Comparison of ENCODE assay signal across 19 cellular contexts in the genomic region with DNA sequence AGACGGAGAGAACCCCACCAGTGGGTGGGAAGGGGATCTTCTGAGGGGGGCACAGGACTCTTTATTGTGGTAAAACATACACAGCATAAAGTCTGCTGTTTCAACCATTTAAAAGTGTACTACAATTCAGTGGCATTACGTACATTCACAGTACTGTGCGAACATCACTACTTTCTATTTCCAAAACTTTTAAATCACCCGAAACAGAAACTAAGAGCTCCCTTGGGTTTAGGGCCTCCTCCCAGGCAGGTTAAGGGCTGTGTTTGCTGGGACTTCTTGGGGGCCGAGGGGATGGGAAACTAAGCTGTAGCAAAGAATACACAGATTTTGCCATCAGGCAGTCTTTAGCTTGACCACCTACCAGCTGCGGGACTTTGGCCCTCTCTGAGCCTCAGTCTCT.
A peak's percentile ranks its signal among the peaks of the same experiment; 100 is the strongest.
DNase-seq lines count a peak whose midpoint lies in the region; ATAC-seq, FAIRE-seq and TF ChIP-seq lines count a peak whose summit lies in the region.
"Had no signal": no experiment of that assay in that cellular context is flagged by ENCODE, and none has a peak within 500 bp of the region (broad histone marks: within the 10 kb centered on the region; RNA-seq: fewer than 3 reads in every experiment).

No MANE protein-coding gene starts in this region.

- H2AFZ ChIP-seq in GM23338 = no peak overlapping the region

- in situ Hi-C loops in KBM-7 (cut with MboI; ENCODE audit: low pct_unique_long_range_greater_than_20kb, low sequenced_read_pairs) = no loop called here

- no peaks in the 10 kb centered on the region for H3K27me3 Mint-ChIP-seq in activated CD8-positive, alpha-beta memory T cell treated with anti-CD3 and anti-CD28 coated beads, Interleukin-2, amount 10 ng/mL, durations not matched to agents 7 days and 5 days
- peaks cover 15% of the 10 kb centered on the region for H3K27me3 Mint-ChIP-seq in GM23338 (ENCODE audit: insufficient read depth, low read depth, poor library complexity)
- no peaks in the 10 kb centered on the region for H3K27me3 Mint-ChIP-seq in stimulated activated naive B cell treated with anti-CD40 and anti-IgM and Interleukin-4, amounts not matched to agents 10 μg/mL and 1 μg/mL and 100 μg/mL, for 72 hours
- H3K27me3 Mint-ChIP-seq: activated naive CD4-positive, alpha-beta T cell treated with anti-CD3 and anti-CD28 coated beads, Interleukin-2, amount 50 U/mL, for 24 hours; brain; naive thymus-derived CD4-positive, alpha-beta T cell; stimulated activated naive CD8-positive, alpha-beta T cell treated with anti-CD3 and anti-CD28 coated beads, Interleukin-15, Interleukin-2, amounts not matched to agents 100 ng/mL and 50 ng/mL, for 24 hours had no signal

- H3K27ac Mint-ChIP-seq in activated CD8-positive, alpha-beta memory T cell treated with anti-CD3 and anti-CD28 coated beads, Interleukin-2, amount 10 ng/mL, durations not matched to agents 7 days and 5 days = peak overlapping the region; percentile 48
- H3K27ac Mint-ChIP-seq in GM23338 = peak overlapping the region; percentile 41; the same call in 1 of the 2 replicates
- H3K27ac Mint-ChIP-seq in stimulated activated naive B cell treated with anti-CD40 and anti-IgM and Interleukin-4, amounts not matched to agents 10 μg/mL and 1 μg/mL and 100 μg/mL, for 72 hours = no peak overlapping the region
- H3K27ac Mint-ChIP-seq: stimulated activated naive CD8-positive, alpha-beta T cell treated with anti-CD3 and anti-CD28 coated beads, Interleukin-15, Interleukin-2, amounts not matched to agents 100 ng/mL and 50 ng/mL, for 24 hours; WTC11 had no signal

- H3K36me3 ChIP-seq in GM23338 (ENCODE audit: insufficient read depth) = no peaks in the 10 kb centered on the region
- H3K36me3 ChIP-seq: upper lobe of right lung had no signal

- no peak overlapping the region for H3K4me3 ChIP-seq in GM23338
- H3K4me3 ChIP-seq: A549, coronary artery, psoas muscle, upper lobe of right lung had no signal

- H3K36me3 Mint-ChIP-seq in activated CD8-positive, alpha-beta memory T cell treated with anti-CD3 and anti-CD28 coated beads, Interleukin-2, amount 10 ng/mL, durations not matched to agents 7 days and 5 days = no peaks in the 10 kb centered on the region
- H3K36me3 Mint-ChIP-seq in GM23338 (ENCODE audit: low read depth) = peaks cover 5% of the 10 kb centered on the region
- H3K36me3 Mint-ChIP-seq in stimulated activated naive B cell treated with anti-CD40 and anti-IgM and Interleukin-4, amounts not matched to agents 10 μg/mL and 1 μg/mL and 100 μg/mL, for 72 hours = no peaks in the 10 kb centered on the region
- H3K36me3 Mint-ChIP-seq: activated naive CD4-positive, alpha-beta T cell treated with anti-CD3 and anti-CD28 coated beads, Interleukin-2, amount 50 U/mL, for 24 hours; naive thymus-derived CD4-positive, alpha-beta T cell; WTC11 had no signal

- no peak overlapping the region for H3K27ac ChIP-seq in GM23338 (ENCODE audit: low read depth)
- peak overlapping the region; percentile 56; the same call in 1 of the 2 replicates for H3K27ac ChIP-seq in RWPE1
- H3K27ac ChIP-seq: A549, coronary artery, psoas muscle, upper lobe of right lung had no signal

- H3K4me1 ChIP-seq in GM23338 (ENCODE audit: insufficient read depth) = peaks cover 12% of the 10 kb centered on the region
- H3K4me1 ChIP-seq: A549 had no signal

- no peaks in the 10 kb centered on the region for H3K9me2 ChIP-seq in GM23338 (ENCODE audit: insufficient read depth)

- no peaks in the 10 kb centered on the region; the same call in 1 of the 2 replicates for H4K20me1 ChIP-seq in GM23338 (replicated peaks; ENCODE audit: insufficient read depth)

- no peak overlapping the region for H3K4me2 ChIP-seq in GM23338
- H3K4me2 ChIP-seq: A549 had no signal

- TF ChIP-seq CTCF in GM23338 (conservative IDR thresholded peaks at IDR 0.05; ENCODE audit: low read depth in 2 of 2) = no peak
- TF ChIP-seq CTCF in RWPE1 (conservative IDR thresholded peaks at IDR 0.05; ENCODE audit: low read depth) = no peak

- H3K9me3 Mint-ChIP-seq in activated CD8-positive, alpha-beta memory T cell treated with anti-CD3 and anti-CD28 coated beads, Interleukin-2, amount 10 ng/mL, durations not matched to agents 7 days and 5 days (ENCODE audit: low read depth) = no peaks in the 10 kb centered on the region
- no peaks in the 10 kb centered on the region for H3K9me3 Mint-ChIP-seq in GM23338
- no peaks in the 10 kb centered on the region for H3K9me3 Mint-ChIP-seq in stimulated activated naive B cell treated with anti-CD40 and anti-IgM and Interleukin-4, amounts not matched to agents 10 μg/mL and 1 μg/mL and 100 μg/mL, for 72 hours
- H3K9me3 Mint-ChIP-seq: activated naive CD4-positive, alpha-beta T cell treated with anti-CD3 and anti-CD28 coated beads, Interleukin-2, amount 50 U/mL, for 24 hours; naive thymus-derived CD4-positive, alpha-beta T cell; stimulated activated naive CD8-positive, alpha-beta T cell treated with anti-CD3 and anti-CD28 coated beads, Interleukin-15, Interleukin-2, amounts not matched to agents 100 ng/mL and 50 ng/mL, for 24 hours; WTC11 had no signal

- H3K4me3 Mint-ChIP-seq in activated CD8-positive, alpha-beta memory T cell treated with anti-CD3 and anti-CD28 coated beads, Interleukin-2, amount 10 ng/mL, durations not matched to agents 7 days and 5 days = no peak overlapping the region
- H3K4me3 Mint-ChIP-seq in GM23338 = no peak overlapping the region
- peak overlapping the region in 1 of 2 donors; percentile 44 for H3K4me3 Mint-ChIP-seq in stimulated activated naive B cell treated with anti-CD40 and anti-IgM and Interleukin-4, amounts not matched to agents 10 μg/mL and 1 μg/mL and 100 μg/mL, for 72 hours
- H3K4me3 Mint-ChIP-seq: activated naive CD4-positive, alpha-beta T cell treated with anti-CD3 and anti-CD28 coated beads, Interleukin-2, amount 50 U/mL, for 24 hours; brain; stimulated activated naive CD8-positive, alpha-beta T cell treated with anti-CD3 and anti-CD28 coated beads, Interleukin-15, Interleukin-2, amounts not matched to agents 100 ng/mL and 50 ng/mL, for 24 hours; WTC11 had no signal

- H3K27me3 ChIP-seq in GM23338 (ENCODE audit: insufficient read depth) = no peaks in the 10 kb centered on the region
- H3K27me3 ChIP-seq: upper lobe of right lung had no signal

- H3K79me2 ChIP-seq in GM23338 (replicated peaks; ENCODE audit: insufficient read depth) = no peaks in the 10 kb centered on the region

- CTCF ChIA-PET in activated CD8-positive, alpha-beta memory T cell treated with anti-CD3 and anti-CD28 coated beads, Interleukin-2, amount 10 ng/mL, durations not matched to agents 7 days and 5 days (lab: Charles Lee) = interaction anchor here (1.1 to 1.2 kb wide), 2 partner anchors 173 to 312 kb away, joined by 3 read pairs; a partner anchor contains a TSS
- CTCF ChIA-PET in RWPE1 (lab: Yijun Ruan, JAX) = no interaction called here

- no peaks in the 10 kb centered on the region for H3F3A ChIP-seq in GM23338 (replicated peaks; ENCODE audit: low read depth)

- DNase-seq in activated CD8-positive, alpha-beta memory T cell treated with anti-CD3 and anti-CD28 coated beads, Interleukin-2, amount 10 ng/mL, durations not matched to agents 7 days and 5 days = no peak
- DNase-seq in activated CD8-positive, alpha-beta memory T cell treated with anti-CD3 and anti-CD28 coated beads, Interleukin-2, amount 50 U/mL, for 48 hours = no peak
- DNase-seq in GM23338 (ENCODE audit: low spot score) (no peak), RWPE1 (ENCODE audit: low spot score) (no peak), KBM-7 (no peak), mesenteric fat pad (ENCODE audit: low spot score) (no peak), frontal cortex (ENCODE audit: low spot score in 2 of 2) (no peak)
- DNase-seq in stimulated activated naive B cell treated with anti-CD40 and anti-IgM and Interleukin-4, amounts not matched to agents 10 μg/mL and 1 μg/mL and 100 μg/mL, for 72 hours = no peak
- DNase-seq: naive thymus-derived CD4-positive, alpha-beta T cell; NCI-H146; NK-92 treated with Interleukin-12 subunit alpha and Interleukin-12 subunit beta, amount 100 ng/mL, for 24 hours; psoas muscle had no signal

- no peak for FAIRE-seq in frontal cortex (lab: Jason Lieb, UNC)
- FAIRE-seq: A549 had no signal

- no peak for ATAC-seq in activated CD8-positive, alpha-beta memory T cell treated with anti-CD3 and anti-CD28 coated beads, Interleukin-2, amount 10 ng/mL, durations not matched to agents 7 days and 5 days
- no peak for ATAC-seq in GM23338
- peak; percentile 44 for ATAC-seq in stimulated activated naive B cell treated with anti-CD40 and anti-IgM and Interleukin-4, amounts not matched to agents 10 μg/mL and 1 μg/mL and 100 μg/mL, for 72 hours (replicated peaks)
- ATAC-seq: A549; naive thymus-derived CD4-positive, alpha-beta T cell; psoas muscle; upper lobe of right lung; WTC11 had no signal

- peaks cover 30% of the 10 kb centered on the region for H3K4me1 Mint-ChIP-seq in activated CD8-positive, alpha-beta memory T cell treated with anti-CD3 and anti-CD28 coated beads, Interleukin-2, amount 10 ng/mL, durations not matched to agents 7 days and 5 days
- H3K4me1 Mint-ChIP-seq in GM23338 = peaks cover 35% of the 10 kb centered on the region
- peaks cover 22 to 33% of the 10 kb centered on the region in 2 donors for H3K4me1 Mint-ChIP-seq in stimulated activated naive B cell treated with anti-CD40 and anti-IgM and Interleukin-4, amounts not matched to agents 10 μg/mL and 1 μg/mL and 100 μg/mL, for 72 hours

- POLR2A ChIA-PET in RWPE1 (lab: Yijun Ruan, JAX; ENCODE audit: low non-redundant PET) = no interaction called here

TF ChIP-seq in GM23338, 12 proteins besides CTCF, POLR2A, EP300 and RAD21 (continues in another document):
- TF ChIP-seq ZNF331 (CRISPR knock-in tag; IDR thresholded peaks at IDR 0.05; ENCODE audit: low read depth) = no peak
- TF ChIP-seq, protein P1, sequence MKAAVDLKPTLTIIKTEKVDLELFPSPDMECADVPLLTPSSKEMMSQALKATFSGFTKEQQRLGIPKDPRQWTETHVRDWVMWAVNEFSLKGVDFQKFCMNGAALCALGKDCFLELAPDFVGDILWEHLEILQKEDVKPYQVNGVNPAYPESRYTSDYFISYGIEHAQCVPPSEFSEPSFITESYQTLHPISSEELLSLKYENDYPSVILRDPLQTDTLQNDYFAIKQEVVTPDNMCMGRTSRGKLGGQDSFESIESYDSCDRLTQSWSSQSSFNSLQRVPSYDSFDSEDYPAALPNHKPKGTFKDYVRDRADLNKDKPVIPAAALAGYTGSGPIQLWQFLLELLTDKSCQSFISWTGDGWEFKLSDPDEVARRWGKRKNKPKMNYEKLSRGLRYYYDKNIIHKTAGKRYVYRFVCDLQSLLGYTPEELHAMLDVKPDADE (IDR thresholded peaks at IDR 0.05) = no peak

Comparison
In these comparisons a context has a peak if more than half of its experiments do, and no peak if none do; other contexts are left out.
1. ATAC-seq: peak in stimulated activated naive B cell treated with anti-CD40 and anti-IgM and Interleukin-4, amounts not matched to agents 10 μg/mL and 1 μg/mL and 100 μg/mL, for 72 hours (2 of 2); none in activated CD8-positive, alpha-beta memory T cell treated with anti-CD3 and anti-CD28 coated beads, Interleukin-2, amount 10 ng/mL, durations not matched to agents 7 days and 5 days (single experiment) and GM23338 (single experiment).